37 cellular contexts compared by ENCODE assay signal in the genomic region with DNA sequence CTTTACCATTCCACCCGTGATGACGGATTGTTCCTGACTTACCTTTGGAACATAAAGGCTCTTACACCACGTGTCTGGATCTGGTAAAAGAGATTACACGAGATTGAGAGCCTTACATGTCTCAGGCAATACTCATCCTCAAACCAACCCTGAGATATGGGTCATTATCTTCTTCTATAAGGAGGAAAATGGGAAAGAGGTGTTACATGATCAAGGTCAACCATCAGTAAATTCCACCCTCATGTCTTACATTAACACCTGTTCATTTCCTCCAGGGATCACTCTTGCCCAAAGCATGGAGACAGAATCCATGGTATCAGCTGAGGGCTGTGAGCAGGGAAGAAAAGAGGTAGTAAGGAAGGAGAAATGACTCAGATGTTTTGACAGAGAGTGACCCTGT. TPM values are rescaled to one million over a fixed set of nuclear protein-coding genes. Genes with fewer than 3 reads are reported as not detected.
"Had no signal": no experiment of that assay in that cellular context is flagged by ENCODE, and none has a peak within 500 bp of the region (broad histone marks: within the 10 kb centered on the region; RNA-seq: fewer than 3 reads in every experiment).

No MANE protein-coding gene starts in this region.

- H3K9me3 ChIP-seq: MG63 had no signal

- H3K27ac ChIP-seq: PC-9, RWPE1, WERI-Rb-1 had no signal

- H3K4me2 ChIP-seq: PC-9 had no signal

- ATAC-seq: activated CD8-positive, alpha-beta memory T cell treated with anti-CD3 and anti-CD28 coated beads, Interleukin-2, amount 10 ng/mL, durations not matched to agents 7 days and 5 days; activated naive CD8-positive, alpha-beta T cell treated with anti-CD3 and anti-CD28 coated beads, Interleukin-2, amount 50 U/mL, for 24 hours; Right ventricle myocardium inferior; SK-N-SH treated with all-trans-retinoic acid at 6 μM for 48 hours; T-cell; T-helper 17 cell had no signal

- H3K4me3 ChIP-seq: MG63, PC-9 had no signal

- H3K36me3 ChIP-seq: MG63, WERI-Rb-1 had no signal

- H2AFZ ChIP-seq: PC-9 had no signal

- DNase-seq: activated CD4-positive, alpha-beta memory T cell treated with anti-CD3 and anti-CD28 coated beads, Interleukin-2, amount 10 ng/mL, durations not matched to agents 7 days and 5 days; activated CD4-positive, alpha-beta T cell treated with anti-CD3 and anti-CD28 coated beads for 1 hour; activated CD4-positive, alpha-beta T cell treated with anti-CD3 and anti-CD28 coated beads for 48 hours; activated CD4-positive, CD25-positive, alpha-beta regulatory T cell; activated CD8-positive, alpha-beta memory T cell treated with anti-CD3 and anti-CD28 coated beads for 24 hours; activated CD8-positive, alpha-beta memory T cell treated with anti-CD3 and anti-CD28 coated beads, Interleukin-2, amount 10 ng/mL, durations not matched to agents 7 days and 5 days; activated CD8-positive, alpha-beta memory T cell treated with anti-CD3 and anti-CD28 coated beads, Interleukin-2, amount 50 U/mL, for 48 hours; activated effector memory CD4-positive, alpha-beta T cell treated with Interleukin-2 at 50 U/mL for 16 hours; activated naive CD4-positive, alpha-beta T cell treated with anti-CD3 and anti-CD28 coated beads, Interleukin-2, amount 10 ng/mL, durations not matched to agents 7 days and 5 days; activated naive CD8-positive, alpha-beta T cell treated with anti-CD3 and anti-CD28 coated beads, Interleukin-2, amount 50 U/mL, for 24 hours; activated T-cell treated with anti-CD3 and anti-CD28 coated beads, Interleukin-2, amount 50 U/mL, for 48 hours; anterior cingulate cortex; caudate nucleus; cerebellar nuclear complex; Kasumi-1; KG1; MG63; NCI-H1048; NCI-H1105 treated with DMSO at 0.1 percent for 48 hours; NCI-H1436 treated with DMSO at 0.1 percent for 48 hours; NCI-H1694 treated with DMSO at 0.1 percent for 48 hours; NCI-H2029; NCI-H345; NCI-H524 treated with DMSO at 0.1 percent for 48 hours; NK-92 treated with Interleukin-12 subunit alpha and Interleukin-12 subunit beta, amount 100 ng/mL, for 24 hours; SIG-M5; T-cell; T-helper 17 cell; WERI-Rb-1 had no signal

RNA-seq across cellular contexts. Expression of gene LILRB4, which starts 19.5 kb away (rescaled TPM):
- total RNA-seq: activated CD4-positive, alpha-beta memory T cell treated with anti-CD3 and anti-CD28 coated beads, Interleukin-2, amount 10 ng/mL, durations not matched to agents 7 days and 5 days; activated CD8-positive, alpha-beta memory T cell treated with anti-CD3 and anti-CD28 coated beads, Interleukin-2, amount 10 ng/mL, durations not matched to agents 7 days and 5 days; bronchial epithelial cell; NCI-H460; PC-9; SK-MEL-5 had no signal

RNA-seq across cellular contexts. Expression of gene KIR3DL3, which starts 41.9 kb away (rescaled TPM):
- total RNA-seq: activated CD4-positive, alpha-beta memory T cell treated with anti-CD3 and anti-CD28 coated beads, Interleukin-2, amount 10 ng/mL, durations not matched to agents 7 days and 5 days; activated CD8-positive, alpha-beta memory T cell treated with anti-CD3 and anti-CD28 coated beads, Interleukin-2, amount 10 ng/mL, durations not matched to agents 7 days and 5 days; bronchial epithelial cell; NCI-H460; PC-9; Right ventricle myocardium inferior; SK-MEL-5; T-cell; T-helper 17 cell had no signal
- polyA plus RNA-seq: IgD-negative memory B cell had no signal

RNA-seq across cellular contexts. Expression of gene LILRB1, which starts 52.0 kb away (rescaled TPM):
- total RNA-seq: bronchial epithelial cell, NCI-H460, PC-9, SK-MEL-5 had no signal

RNA-seq across cellular contexts. Expression of gene KIR2DL3, which starts 56.0 kb away (rescaled TPM):
- total RNA-seq: activated CD4-positive, alpha-beta memory T cell treated with anti-CD3 and anti-CD28 coated beads, Interleukin-2, amount 10 ng/mL, durations not matched to agents 7 days and 5 days; bronchial epithelial cell; NCI-H460; PC-9; Right ventricle myocardium inferior; SK-MEL-5; T-helper 17 cell had no signal
